Comparison of ENCODE assay signal across 1 cellular context in genomic region chr1:19311931-19312781, GRCh38.
TF ChIP-seq lines count a peak whose summit lies in the region.

AKR7A2 (minus strand) TSS chr1:19312144; CDS start chr1:19312124, 20 bp downstream.
SLC66A1 (plus strand) TSS chr1:19312326; CDS start chr1:19317678, 5,352 bp downstream.

TF ChIP-seq in K562, 482 proteins besides CTCF, POLR2A, EP300 and RAD21 (continued from another document and continues in another):
- TF ChIP-seq HBP1 (CRISPR knock-in tag; IDR thresholded peaks at IDR 0.05) (peak; percentile 62; the same call in 1 of the 2 replicates), SMARCC2 (IDR thresholded peaks at IDR 0.05; ENCODE audit: low read depth) (no peak; the same call in 1 of the 2 replicates), ZFPM2 (CRISPR knock-in tag; IDR thresholded peaks at IDR 0.05) (0 out of 2 replicates have a peak, but pooled peaks have one; percentile 44), CREM (IDR thresholded peaks at IDR 0.05; ENCODE audit: low read depth) (peak; percentile 76), E2F1 (CRISPR knock-in tag; IDR thresholded peaks at IDR 0.05) (no peak; the same call in 1 of the 2 replicates), CHD7 (IDR thresholded peaks at IDR 0.05; ENCODE audit: low read depth, low read length) (no peak), KLF6 (CRISPR knock-in tag; IDR thresholded peaks at IDR 0.05; ENCODE audit: borderline replicate concordance) (0 out of 2 replicates have a peak, but pooled peaks have one; percentile 37), MLX (CRISPR knock-in tag; conservative IDR thresholded peaks at IDR 0.05) (0 out of 4 replicates have a peak, but pooled peaks have one; percentile 30 to 34), POLR2AphosphoS2 (IDR thresholded peaks at IDR 0.05; ENCODE audit: low read length) (peak; percentile 3; the same call in 1 of the 2 replicates), ATF7 (IDR thresholded peaks at IDR 0.05) (peak; percentile 71), ETS2 (tag; IDR thresholded peaks at IDR 0.05; ENCODE audit: borderline replicate concordance, poor library complexity, severe bottlenecking) (no peak), CBFA2T3 (IDR thresholded peaks at IDR 0.05) (peak; percentile 84), E2F5 (CRISPR knock-in tag; IDR thresholded peaks at IDR 0.05) (0 out of 2 replicates have a peak, but pooled peaks have one; percentile 78), TAL1 (IDR thresholded peaks at IDR 0.05) (peak; percentile 59), NCOA1 (IDR thresholded peaks at IDR 0.05; ENCODE audit: low read depth) (no peak), FOXA3 (CRISPR knock-in tag; conservative IDR thresholded peaks at IDR 0.05 in 1 of 2, IDR thresholded peaks at IDR 0.05 in 1 of 2) (peak in 1 of 2 experiments; percentile 79; a peak in 2 of 4 replicates), OTX1 (CRISPR knock-in tag; IDR thresholded peaks at IDR 0.05) (no peak; the same call in 1 of the 2 replicates), ZFX (CRISPR knock-in tag; IDR thresholded peaks at IDR 0.05) (peak; percentile 98), ESRRA (IDR thresholded peaks at IDR 0.05; ENCODE audit: borderline replicate concordance, low read depth) (peak; percentile 91), GMEB1 (CRISPR knock-in tag; IDR thresholded peaks at IDR 0.05) (peak; percentile 69), HNRNPL (IDR thresholded peaks at IDR 0.05; ENCODE audit: low read depth, low read length) (peak; percentile 79), KDM2B (CRISPR knock-in tag; IDR thresholded peaks at IDR 0.05) (no peak; the same call in 1 of the 2 replicates), ZBTB33 (CRISPR knock-in tag; IDR thresholded peaks at IDR 0.05) (peak; percentile 41; the same call in 1 of the 2 replicates), ARID2 (IDR thresholded peaks at IDR 0.05) (no peak), HOMEZ (CRISPR knock-in tag; IDR thresholded peaks at IDR 0.05) (peak; percentile 78; the same call in 1 of the 2 replicates), STAT5B (CRISPR knock-in tag; IDR thresholded peaks at IDR 0.05) (no peak), FOXO4 (CRISPR knock-in tag; IDR thresholded peaks at IDR 0.05) (no peak), ZC3H8 (IDR thresholded peaks at IDR 0.05) (no peak), PML (IDR thresholded peaks at IDR 0.05; ENCODE audit: low read length) (peak; percentile 60)
